Comparison of ENCODE assay signal across 9 cellular contexts in genomic region chr3:150348500-150348899, GRCh38. TPM values are rescaled to one million over a fixed set of nuclear protein-coding genes. Genes with fewer than 3 reads are reported as not detected.
DNase-seq lines count a peak whose midpoint lies in the region; ATAC-seq and TF ChIP-seq lines count a peak whose summit lies in the region.
"Had no signal": no experiment of that assay in that cellular context is flagged by ENCODE, and none has a peak within 500 bp of the region (broad histone marks: within the 10 kb centered on the region; RNA-seq: fewer than 3 reads in every experiment).

No MANE protein-coding gene starts in this region.

- H3K4me3 ChIP-seq in SJSA1, result no peak overlapping the region
- H3K4me3 ChIP-seq in fibroblast of the aortic adventitia (ENCODE audit: low read depth, low read length), result no peak overlapping the region

- no peaks in the 10 kb centered on the region for H3K9me3 ChIP-seq in SJSA1 (replicated peaks)

- H3K36me3 ChIP-seq in SJSA1, result no peaks in the 10 kb centered on the region

- peak; percentile 77 for ATAC-seq in sciatic nerve
- no peak for ATAC-seq in HG03442 (IDR thresholded peaks at IDR 0.05; ENCODE audit: unreplicated experiment)

- intact Hi-C loops in sciatic nerve (cut with DNase I), result no loop called here

- peak overlapping the region; percentile 81 for H3K27ac ChIP-seq in SJSA1
- H3K27ac ChIP-seq: VCaP had no signal

- DNase-seq in GM04504 (ENCODE audit: low read depth), result peak; percentile 82
- peak in 1 of 2 experiments; percentile 83 for DNase-seq in SJSA1 (ENCODE audit: low read depth in 1 of 2, low spot score in 2 of 2)
- DNase-seq in fibroblast of the aortic adventitia (ENCODE audit: low read depth), result peak; percentile 89
- DNase-seq in sciatic nerve (ENCODE audit: low spot score), result no peak
- no peak for DNase-seq in NCI-H2196 (lab: John Stamatoyannopoulos, UW; ENCODE audit: unreplicated experiment)
- no peak for DNase-seq in NCI-H1092 treated with DMSO at 0.1 percent for 48 hours (lab: John Stamatoyannopoulos, UW)
- no peak for DNase-seq in NCI-H2107 (lab: John Stamatoyannopoulos, UW)

- no peak for TF ChIP-seq CTCF in fibroblast of the aortic adventitia (IDR thresholded peaks at IDR 0.05; ENCODE audit: insufficient read depth, low read length)

- no peaks in the 10 kb centered on the region for H3K27me3 ChIP-seq in SJSA1 (replicated peaks)

- H3K4me1 ChIP-seq in SJSA1 (replicated peaks), result peaks cover 47% of the 10 kb centered on the region

RNA-seq across cellular contexts. Expression of gene TSC22D2, which starts 59.6 kb away (rescaled TPM):
- 11.3 and 11.9 TPM in 2 replicates for total RNA-seq in SJSA1 (2014; rRNA removed; shearing (Covaris generic))
- total RNA-seq in fibroblast of the aortic adventitia (ENCODE audit: low replicate concordance) (10.3 and 15.4 TPM in 2 replicates), sciatic nerve (30.6 TPM)

Comparison
In these comparisons a context has a peak if more than half of its experiments do, and no peak if none do; other contexts are left out.
1. DNase-seq: peak in GM04504 (single experiment) and fibroblast of the aortic adventitia (single experiment); none in sciatic nerve (single experiment), NCI-H2196 (single experiment), NCI-H1092 treated with DMSO at 0.1 percent for 48 hours (single experiment) and NCI-H2107 (single experiment).